25 cellular contexts compared by ENCODE assay signal in genomic region chr5:180595046-180595379, GRCh38. TPM values are rescaled to one million over a fixed set of nuclear protein-coding genes. Genes with fewer than 3 reads are reported as not detected.
DNase-seq lines count a peak whose midpoint lies in the region; FAIRE-seq and TF ChIP-seq lines count a peak whose summit lies in the region.
"Had no signal": no experiment of that assay in that cellular context is flagged by ENCODE, and none has a peak within 500 bp of the region (broad histone marks: within the 10 kb centered on the region; RNA-seq: fewer than 3 reads in every experiment).

No MANE protein-coding gene starts in this region.

- H3K36me3 ChIP-seq in H1 (ENCODE audit: control insufficient read depth in 2 of 4, insufficient read depth in 4 of 4, low read length in 3 of 4), result no peaks in the 10 kb centered on the region; a peak in 1 of 8 replicates
- H3K36me3 ChIP-seq: SJSA1 had no signal

- H3K27me3 ChIP-seq in H1 (replicated peaks in 1 of 4; ENCODE audit: control insufficient read depth in 3 of 4, extremely low read depth in 1 of 4, insufficient read depth in 3 of 4, low read length in 3 of 4), result peaks cover 19 to 33% (median 27%) of the 10 kb centered on the region in 4 experiments

- no peaks in the 10 kb centered on the region for H3K79me1 ChIP-seq in H1 (ENCODE audit: low read depth, low read length)

- no peak for TF ChIP-seq CTCF in VCaP (conservative IDR thresholded peaks at IDR 0.05)
- no peak for TF ChIP-seq CTCF in H1 (IDR thresholded peaks at IDR 0.05; ENCODE audit: control extremely low read depth in 1 of 3, insufficient read depth in 1 of 3, low read depth in 1 of 3, low read length in 3 of 3)

- CTCF ChIA-PET in activated naive CD4-positive, alpha-beta T cell treated with anti-CD3 and anti-CD28 coated beads, Interleukin-2, amount 10 ng/mL, durations not matched to agents 7 days and 5 days (lab: Charles Lee), result no interaction called here
- CTCF ChIA-PET in H1 (lab: Charles Lee; ENCODE audit: partially characterized antibody), result interaction anchor here (0.7 to 2.4 kb wide), 3 partner anchors 8 to 14 kb away, joined by 3 to 14 read pairs (median 3); no protein-coding TSS in a partner anchor

- H3K79me2 ChIP-seq in H1 (ENCODE audit: control insufficient read depth in 1 of 2, insufficient read depth in 2 of 2, low read length in 2 of 2), result no peaks in the 10 kb centered on the region

- H3K9me3 Mint-ChIP-seq in activated naive CD4-positive, alpha-beta T cell treated with anti-CD3 and anti-CD28 coated beads, Interleukin-2, amount 10 ng/mL, durations not matched to agents 7 days and 5 days, result no peaks in the 10 kb centered on the region

- H2BK20ac ChIP-seq in H1 (ENCODE audit: low read length), result no peak overlapping the region

- no peak for TF ChIP-seq EP300 in H1 (IDR thresholded peaks at IDR 0.05; ENCODE audit: borderline replicate concordance in 1 of 2, low read depth in 2 of 2, low read length in 2 of 2)

- peak overlapping the region in 1 of 4 experiments; percentile 30; a peak in 1 of 7 replicates for H3K9ac ChIP-seq in H1 (replicated peaks in 1 of 4; ENCODE audit: extremely low read depth in 1 of 4, low read depth in 3 of 4, low read length in 3 of 4)

- H3K27ac ChIP-seq in VCaP (peak overlapping the region; percentile 98), H1 (ENCODE audit: low read depth, low read length) (no peak overlapping the region)
- H3K27ac ChIP-seq: SJSA1 had no signal

- no peak overlapping the region for H2BK12ac ChIP-seq in H1 (ENCODE audit: low read depth, low read length)

- H2AFZ ChIP-seq in H1 (ENCODE audit: low read length), result no peak overlapping the region

- no peak overlapping the region for H3K23ac ChIP-seq in H1 (ENCODE audit: insufficient read length)

- no peak overlapping the region for H3K4me2 ChIP-seq in H1 (ENCODE audit: insufficient read depth in 1 of 2, low read depth in 2 of 2, low read length in 2 of 2)

- H4K8ac ChIP-seq in H1 (ENCODE audit: extremely low read depth, insufficient read depth, low read length), result no peak overlapping the region

- H3K9me3 ChIP-seq in H1 (ENCODE audit: insufficient read depth in 2 of 2, low read depth in 1 of 2, low read length in 1 of 2), result no peaks in the 10 kb centered on the region
- H3K9me3 ChIP-seq: SJSA1 had no signal

- no peak overlapping the region for H3K14ac ChIP-seq in H1 (ENCODE audit: insufficient read length)

- H3K4me1 ChIP-seq in H1 (replicated peaks in 1 of 4; ENCODE audit: control insufficient read depth in 3 of 4, insufficient read depth in 4 of 4, low read length in 3 of 4), result peaks cover 0 to 9% (median 2%) of the 10 kb centered on the region in 4 experiments; a peak in 5 of 7 replicates

- H2BK120ac ChIP-seq in H1 (replicated peaks; ENCODE audit: low read depth, low read length), result no peak overlapping the region

- no peaks in the 10 kb centered on the region for H3K36me3 Mint-ChIP-seq in activated naive CD4-positive, alpha-beta T cell treated with anti-CD3 and anti-CD28 coated beads, Interleukin-2, amount 10 ng/mL, durations not matched to agents 7 days and 5 days
- H3K36me3 Mint-ChIP-seq: CD4-positive, CD25-positive, alpha-beta regulatory T cell had no signal

- H4K91ac ChIP-seq in H1 (replicated peaks; ENCODE audit: insufficient read length, low read length), result no peak overlapping the region

- peaks cover 40% of the 10 kb centered on the region for H3K27me3 Mint-ChIP-seq in activated naive CD4-positive, alpha-beta T cell treated with anti-CD3 and anti-CD28 coated beads, Interleukin-2, amount 10 ng/mL, durations not matched to agents 7 days and 5 days

- 0 out of 2 replicates have a peak overlapping the region, but pooled peaks have one; percentile 61 for H2BK15ac ChIP-seq in H1 (ENCODE audit: low read length)

- no peak overlapping the region for H3K4me3 ChIP-seq in H1 (ENCODE audit: extremely low read depth in 1 of 4, insufficient read depth in 2 of 4, low read depth in 3 of 4, low read length in 4 of 4)
- H3K4me3 ChIP-seq: SJSA1 had no signal

- H3K4me1 Mint-ChIP-seq in activated naive CD4-positive, alpha-beta T cell treated with anti-CD3 and anti-CD28 coated beads, Interleukin-2, amount 10 ng/mL, durations not matched to agents 7 days and 5 days, result peaks cover 4% of the 10 kb centered on the region

- no peak overlapping the region for H3K4ac ChIP-seq in H1 (replicated peaks; ENCODE audit: insufficient read length, low read depth, low read length)

- H3K56ac ChIP-seq in H1 (replicated peaks; ENCODE audit: insufficient read length, low read depth, low read length), result peak overlapping the region; percentile 46

- WGBS in H1 (ENCODE audit: extremely low coverage in 1 of 2, insufficient coverage in 1 of 2, insufficient read length in 1 of 2, insufficient replicate concordance in 2 of 2, low coverage in 1 of 2, low lambda C conversion rate in 2 of 2, missing lambda C conversion rate in 1 of 2), 2 experiments, result 96 to 100% methylated on average over 1 to 2 of the region's 2 CpGs

- no peak for FAIRE-seq in H1 (lab: Jason Lieb, UNC)

- H3K4me3 Mint-ChIP-seq in activated naive CD4-positive, alpha-beta T cell treated with anti-CD3 and anti-CD28 coated beads, Interleukin-2, amount 10 ng/mL, durations not matched to agents 7 days and 5 days, result no peak overlapping the region
- H3K4me3 Mint-ChIP-seq: CD4-positive, CD25-positive, alpha-beta regulatory T cell had no signal

- peaks cover 19% of the 10 kb centered on the region; the same call in 1 of the 2 replicates for H3K23me2 ChIP-seq in H1 (ENCODE audit: low read depth, low read length)

- no peak for TF ChIP-seq POLR2A in H1 (IDR thresholded peaks at IDR 0.05; ENCODE audit: control extremely low read depth in 1 of 2, low read depth in 2 of 2, low read length in 2 of 2)

- peak; percentile 14 for DNase-seq in activated naive CD4-positive, alpha-beta T cell treated with anti-CD3 and anti-CD28 coated beads, Interleukin-2, amount 10 ng/mL, durations not matched to agents 7 days and 5 days
- DNase-seq in activated naive CD4-positive, alpha-beta T cell treated with anti-CD3 and anti-CD28 coated beads, Interleukin-2, amount 50 U/mL, for 16 hours, result no peak
- DNase-seq in H1 (ENCODE audit: low read depth in 1 of 2, low spot score in 2 of 2) (no peak), GOT3 (lab: John Stamatoyannopoulos, UW) (no peak), NCI-H1436 treated with DMSO at 0.1 percent for 48 hours (lab: John Stamatoyannopoulos, UW) (no peak)
- no peak for DNase-seq in activated CD8-positive, alpha-beta memory T cell treated with anti-CD3 and anti-CD28 coated beads, Interleukin-2, amount 50 U/mL, for 48 hours
- DNase-seq: CD4-positive, CD25-positive, alpha-beta regulatory T cell; DMS53; KG1; MM.1S; NCI-H1417; NCI-H1694 treated with DMSO at 0.1 percent for 48 hours; NCI-H2081; NCI-H2227 treated with DMSO at 0.1 percent for 48 hours; NCI-H69; Right ventricle myocardium superior; RPMI8226 had no signal

- no peak overlapping the region for H2BK5ac ChIP-seq in H1 (ENCODE audit: low read depth, low read length)

- no peak overlapping the region for H3K27ac Mint-ChIP-seq in activated naive CD4-positive, alpha-beta T cell treated with anti-CD3 and anti-CD28 coated beads, Interleukin-2, amount 10 ng/mL, durations not matched to agents 7 days and 5 days

- POLR2A ChIA-PET in H1 (lab: Charles Lee; ENCODE audit: partially characterized antibody), result interaction anchor here (1.5 kb wide), 1 partner anchor 24 kb away, joined by 3 read pairs; no protein-coding TSS in a partner anchor

- H4K20me1 ChIP-seq in H1 (replicated peaks in 1 of 2; ENCODE audit: control insufficient read depth in 1 of 2, insufficient read depth in 2 of 2, low read length in 2 of 2), result peaks cover 0 to 2% of the 10 kb centered on the region in 2 experiments

- H2AK5ac ChIP-seq in H1 (ENCODE audit: low read depth, low read length), result no peak overlapping the region

- no peak overlapping the region for H4K5ac ChIP-seq in H1 (ENCODE audit: insufficient read length, low read depth, low read length)

- H3K18ac ChIP-seq in H1 (ENCODE audit: extremely low read depth, low read length), result no peak overlapping the region

- no peak for TF ChIP-seq RAD21 in H1 (IDR thresholded peaks at IDR 0.05 in 1 of 2, conservative IDR thresholded peaks at IDR 0.05 in 1 of 2; ENCODE audit: low read depth in 2 of 2, low read length in 2 of 2)

TF ChIP-seq in H1, 55 proteins besides CTCF, POLR2A, EP300 and RAD21 (continues in another document):
- no peak for TF ChIP-seq SIX5 (IDR thresholded peaks at IDR 0.05; ENCODE audit: low read depth, low read length)
- TF ChIP-seq CHD2 (IDR thresholded peaks at IDR 0.05; ENCODE audit: low read length), result no peak
- TF ChIP-seq SP4 (IDR thresholded peaks at IDR 0.05; ENCODE audit: low read length), result no peak
- TF ChIP-seq NRF1 (IDR thresholded peaks at IDR 0.05; ENCODE audit: low read depth, low read length), result no peak
- TF ChIP-seq BACH1 (IDR thresholded peaks at IDR 0.05; ENCODE audit: low read length), result no peak
- TF ChIP-seq GTF2F1 (IDR thresholded peaks at IDR 0.05; ENCODE audit: borderline replicate concordance, low read depth, low read length), result no peak
- no peak for TF ChIP-seq EGR1 (IDR thresholded peaks at IDR 0.05; ENCODE audit: borderline replicate concordance, low read depth, low read length)
- no peak for TF ChIP-seq KDM1A (IDR thresholded peaks at IDR 0.05; ENCODE audit: borderline replicate concordance, low read length)
- TF ChIP-seq SUZ12 (IDR thresholded peaks at IDR 0.05; ENCODE audit: low read length), result no peak
- no peak for TF ChIP-seq ASH2L (IDR thresholded peaks at IDR 0.05; ENCODE audit: low read length)

RNA-seq across cellular contexts. Expression of gene SCGB3A1, which starts 3.7 kb away (rescaled TPM):
- not detected in 2 replicates for total RNA-seq in H1 (2021; fragmentation: NEBNext Ultra II Directional; extraction: Animal tissue kit (Norgen Biotek cat#: 25700))
- 0.20 TPM in 1 of 2 replicates, not detected in the other for polyA plus RNA-seq in H1 (2011; rRNA removed)
- not detected for polyA plus RNA-seq in H1 (2011; cell fraction: cytosol; rRNA removed)
- polyA plus RNA-seq in H1 (2011; cell fraction: nucleus; rRNA removed), result 0.31 TPM
- polyA plus RNA-seq in H1 (2012, experiment 1 of 2), result not detected in 4 replicates
- polyA plus RNA-seq in H1 (2012, experiment 2 of 2), result not detected
- 0.18 TPM for polyA plus RNA-seq in H1 (2013, experiment 1 of 2)
- polyA plus RNA-seq in H1 (2013, experiment 2 of 2), result 0.24 TPM
- not detected in 2 replicates for polyA minus RNA-seq in H1 (2011; rRNA and poly(A)+ RNA removed)
- not detected for polyA minus RNA-seq in H1 (2011; cell fraction: cytosol; rRNA and poly(A)+ RNA removed)
- polyA minus RNA-seq in H1 (2011; cell fraction: nucleus; rRNA and poly(A)+ RNA removed), result not detected
- total RNA-seq: A172; CD4-positive, CD25-positive, alpha-beta regulatory T cell; Daoy; G401; H7; NCI-H460; Right ventricle myocardium superior; SJSA1 had no signal
- polyA plus RNA-seq: BJ had no signal

RNA-seq across cellular contexts. Expression of gene FLT4, which starts 54.4 kb away (rescaled TPM):
- 7.7 TPM in 2 replicates for total RNA-seq in H1 (2021; fragmentation: NEBNext Ultra II Directional; extraction: Animal tissue kit (Norgen Biotek cat#: 25700))
- polyA plus RNA-seq in H1 (2011; rRNA removed), result 6.5 and 8.5 TPM in 2 replicates
- polyA plus RNA-seq in H1 (2011; cell fraction: cytosol; rRNA removed), result 8.5 TPM
- polyA plus RNA-seq in H1 (2011; cell fraction: nucleus; rRNA removed), result 32.2 TPM
- 6.1 to 9.2 TPM (median 6.8 TPM) in 4 replicates for polyA plus RNA-seq in H1 (2012, experiment 1 of 2)
- 6.1 TPM for polyA plus RNA-seq in H1 (2012, experiment 2 of 2)
- 7.0 TPM for polyA plus RNA-seq in H1 (2013, experiment 1 of 2)
- 7.1 TPM for polyA plus RNA-seq in H1 (2013, experiment 2 of 2)
- polyA minus RNA-seq in H1 (2011; rRNA and poly(A)+ RNA removed), result 7.1 and 11.7 TPM in 2 replicates
- polyA minus RNA-seq in H1 (2011; cell fraction: cytosol; rRNA and poly(A)+ RNA removed), result 8.1 TPM
- 14.3 TPM for polyA minus RNA-seq in H1 (2011; cell fraction: nucleus; rRNA and poly(A)+ RNA removed)
- total RNA-seq: SJSA1 had no signal
